31 cellular contexts compared by ENCODE assay signal in the genomic region with DNA sequence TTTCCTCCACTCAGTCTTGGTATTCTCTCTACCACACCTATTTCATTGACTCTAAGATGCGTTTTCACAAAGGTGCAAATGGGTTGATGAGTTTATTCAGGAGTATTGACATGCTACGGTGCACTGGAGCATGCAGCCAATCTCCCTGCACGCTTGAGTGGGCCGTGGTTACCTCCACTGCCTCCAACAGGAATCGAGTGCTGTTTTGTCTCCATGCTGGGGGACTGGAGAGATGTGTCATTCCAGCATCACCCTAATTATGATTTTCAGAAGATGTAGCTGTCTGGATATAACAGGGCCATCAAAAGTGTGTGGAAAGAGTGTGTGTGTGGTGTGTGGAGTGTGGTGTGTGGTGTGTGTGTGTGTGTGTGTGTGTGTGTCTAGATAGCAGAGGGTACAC.
A peak's percentile ranks its signal among the peaks of the same experiment; 100 is the strongest.
DNase-seq lines count a peak whose midpoint lies in the region; ATAC-seq and TF ChIP-seq lines count a peak whose summit lies in the region.
"Had no signal": no experiment of that assay in that cellular context is flagged by ENCODE, and none has a peak within 500 bp of the region (broad histone marks: within the 10 kb centered on the region; RNA-seq: fewer than 3 reads in every experiment).

No MANE protein-coding gene starts in this region.

- no peak for TF ChIP-seq POLR2A in IMR-90 (IDR thresholded peaks at IDR 0.05; ENCODE audit: low read depth, low read length)

- no peak overlapping the region for H3K9ac ChIP-seq in IMR-90 (ENCODE audit: low read depth, low read length)

- no peaks in the 10 kb centered on the region for H3K4me1 ChIP-seq in IMR-90 (ENCODE audit: control insufficient read depth, insufficient read depth, low read length)

- H2BK120ac ChIP-seq in IMR-90 (ENCODE audit: low read depth, low read length), result no peak overlapping the region

- intact Hi-C loops in IMR-90 (cut with micrococcal nuclease), result no loop called here

- H3K9me3 ChIP-seq in IMR-90 (ENCODE audit: control insufficient read depth, insufficient read depth, low read length), result no peaks in the 10 kb centered on the region
- H3K9me3 ChIP-seq: BE2C had no signal

- H3K27me3 ChIP-seq in IMR-90 (ENCODE audit: control insufficient read depth, insufficient read depth, low read length), result no peaks in the 10 kb centered on the region; the same call in 1 of the 2 replicates
- H3K27me3 ChIP-seq: BE2C had no signal

- H4K20me1 ChIP-seq in IMR-90 (ENCODE audit: insufficient read depth, low read length), result no peaks in the 10 kb centered on the region

- no peak overlapping the region for H2BK20ac ChIP-seq in IMR-90 (ENCODE audit: low read depth, low read length)

- H4K8ac ChIP-seq in IMR-90 (ENCODE audit: low read depth in 2 of 2, low read length in 2 of 2), result no peak overlapping the region

- no peak overlapping the region for H4K91ac ChIP-seq in IMR-90 (ENCODE audit: insufficient read depth, low read depth, low read length)

- no peak overlapping the region for H2BK15ac ChIP-seq in IMR-90 (ENCODE audit: low read depth, low read length)

- no peak overlapping the region for H3K18ac ChIP-seq in IMR-90 (ENCODE audit: low read depth, low read length)

- no peak overlapping the region for H3K14ac ChIP-seq in IMR-90 (replicated peaks; ENCODE audit: low read depth, low read length)

- no peak overlapping the region for H3K56ac ChIP-seq in IMR-90 (ENCODE audit: extremely low read depth, insufficient read depth, low read length)

- no peaks in the 10 kb centered on the region for H3K79me1 ChIP-seq in IMR-90 (ENCODE audit: low read depth in 1 of 2, low read length in 2 of 2)

- no peak overlapping the region for H4K5ac ChIP-seq in IMR-90 (ENCODE audit: low read depth, low read length)

- H3K9me1 ChIP-seq in IMR-90 (ENCODE audit: insufficient read depth, low read length), result no peaks in the 10 kb centered on the region

- no peak overlapping the region for H3K4me3 ChIP-seq in IMR-90 (ENCODE audit: insufficient read depth, low read depth, low read length)
- H3K4me3 ChIP-seq: PC-9 had no signal

- no peak overlapping the region for H3K23ac ChIP-seq in IMR-90 (ENCODE audit: low read depth, low read length)

- DNase-seq in NCI-H526 treated with DMSO at 0.1 percent for 48 hours (lab: John Stamatoyannopoulos, UW) (peak; percentile 3), NCI-H526 (lab: John Stamatoyannopoulos, UW) (no peak), IMR-90 (no peak), kidney tubule cell (ENCODE audit: low spot score) (peak; percentile 76), cortex of kidney (lab: John Stamatoyannopoulos, UW) (no peak), globus pallidus (ENCODE audit: low spot score) (no peak), T-helper 2 cell (no peak), SW480 (ENCODE audit: low spot score) (no peak)
- DNase-seq: 8988T; ACHN; BE2C; CD4-positive, CD25-positive, alpha-beta regulatory T cell; COR-L47; DMS 273 treated with DMSO at 0.1 percent for 48 hours; DND-41; GOT3; HCEC 1CT; Karpas-422; NCI-H1092; NCI-H1417 treated with DMSO at 0.1 percent for 48 hours; NCI-H1694 treated with DMSO at 0.1 percent for 48 hours; NCI-H2081 treated with DMSO at 0.1 percent for 48 hours; NCI-H2171; NCI-H226; NCI-H524; NCI-H82; NK-92 treated with Interleukin-12 subunit alpha and Interleukin-12 subunit beta, amount 100 ng/mL, for 24 hours; PC-9; RPMI8226; SHP77 had no signal

- no peak for TF ChIP-seq RAD21 in IMR-90 (IDR thresholded peaks at IDR 0.05; ENCODE audit: low read length)

- in situ Hi-C loops in IMR-90 (cut with MboI; ENCODE audit: low sequenced_read_pairs), result no loop called here

- no TSS peak for BruUV-seq in IMR-90 (replicated peaks; lab: Mats Ljungman, UMichigan)

- peak overlapping the region; percentile 9 for H2AK9ac ChIP-seq in IMR-90 (replicated peaks; ENCODE audit: low read depth, low read length, poor library complexity)

- H3K27ac ChIP-seq in IMR-90 (ENCODE audit: insufficient read depth, low read length), result no peak overlapping the region
- H3K27ac ChIP-seq: HL-60, PC-9 had no signal

- dilution Hi-C loops in IMR-90 (cut with HindIII; ENCODE audit: low sequenced_read_pairs, unreplicated experiment), result no loop called here

- ATAC-seq in IMR-90 (ENCODE audit: low read depth), result no peak

- H2AFZ ChIP-seq in IMR-90 (replicated peaks; ENCODE audit: low read length, poor library complexity), result no peak overlapping the region
- H2AFZ ChIP-seq: PC-9 had no signal

- no peak overlapping the region for H3K4ac ChIP-seq in IMR-90 (ENCODE audit: low read depth, low read length)

- no CpG with 5 or more reads among the region's 5 CpGs for WGBS in IMR-90 (ENCODE audit: extremely low coverage in 2 of 2, insufficient read length in 1 of 2), 2 experiments

- H2AK5ac ChIP-seq in IMR-90 (ENCODE audit: low read depth, low read length), result no peak overlapping the region

- H2BK5ac ChIP-seq in IMR-90 (ENCODE audit: low read depth, low read length, poor library complexity, severe bottlenecking), result no peak overlapping the region

- no peak for TF ChIP-seq CTCF in IMR-90 (conservative IDR thresholded peaks at IDR 0.05; ENCODE audit: low read depth, low read length)

- no peak overlapping the region for H3K4me2 ChIP-seq in IMR-90 (ENCODE audit: low read depth, low read length)
- H3K4me2 ChIP-seq: PC-9 had no signal

- CTCF ChIA-PET in IMR-90 (lab: Yijun Ruan, JAX), result no interaction called here

- POLR2A ChIA-PET in IMR-90 (lab: Charles Lee; ENCODE audit: unreplicated experiment), result no interaction called here

- no peaks in the 10 kb centered on the region for H3K36me3 ChIP-seq in IMR-90 (ENCODE audit: control insufficient read depth, insufficient read depth, low read length)
- H3K36me3 ChIP-seq: BE2C had no signal

TF ChIP-seq in IMR-90, 13 proteins besides CTCF, POLR2A, EP300 and RAD21:
- TF ChIP-seq, protein P1, sequence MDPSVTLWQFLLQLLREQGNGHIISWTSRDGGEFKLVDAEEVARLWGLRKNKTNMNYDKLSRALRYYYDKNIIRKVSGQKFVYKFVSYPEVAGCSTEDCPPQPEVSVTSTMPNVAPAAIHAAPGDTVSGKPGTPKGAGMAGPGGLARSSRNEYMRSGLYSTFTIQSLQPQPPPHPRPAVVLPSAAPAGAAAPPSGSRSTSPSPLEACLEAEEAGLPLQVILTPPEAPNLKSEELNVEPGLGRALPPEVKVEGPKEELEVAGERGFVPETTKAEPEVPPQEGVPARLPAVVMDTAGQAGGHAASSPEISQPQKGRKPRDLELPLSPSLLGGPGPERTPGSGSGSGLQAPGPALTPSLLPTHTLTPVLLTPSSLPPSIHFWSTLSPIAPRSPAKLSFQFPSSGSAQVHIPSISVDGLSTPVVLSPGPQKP (IDR thresholded peaks at IDR 0.05; ENCODE audit: borderline replicate concordance, low read depth, low read length), result no peak
- TF ChIP-seq CEBPB (IDR thresholded peaks at IDR 0.05; ENCODE audit: low read depth, low read length) (no peak), RCOR1 (IDR thresholded peaks at IDR 0.05; ENCODE audit: insufficient replicate concordance, low read length) (no peak), RFX5 (IDR thresholded peaks at IDR 0.05; ENCODE audit: low read depth, low read length) (no peak), MXI1 (IDR thresholded peaks at IDR 0.05; ENCODE audit: borderline replicate concordance, low read depth, low read length) (no peak), MAZ (IDR thresholded peaks at IDR 0.05; ENCODE audit: borderline replicate concordance, low read depth, low read length) (no peak)

Comparison
In these comparisons a context has a peak if more than half of its experiments do, and no peak if none do; other contexts are left out.
1. DNase-seq: peak in NCI-H526 treated with DMSO at 0.1 percent for 48 hours (single experiment) and kidney tubule cell (single experiment); none in NCI-H526 (0 of 2), IMR-90 (single experiment), cortex of kidney (single experiment), globus pallidus (single experiment), T-helper 2 cell (0 of 5) and SW480 (single experiment).